Comparison of ENCODE assay signal across 19 cellular contexts in genomic region chr12:122303068-122303467, GRCh38.
"Had no signal": no experiment of that assay in that cellular context is flagged by ENCODE, and none has a peak within 500 bp of the region (broad histone marks: within the 10 kb centered on the region; RNA-seq: fewer than 3 reads in every experiment).

No MANE protein-coding gene starts in this region.

- H3K27me3 Mint-ChIP-seq: activated T-helper 17 cell treated with anti-CD3 and anti-CD28 coated beads, Interleukin-2, amount 50 U/mL, for 72 hours; effector memory CD8-positive, alpha-beta T cell; progenitor cell of endocrine pancreas had no signal

- H3K4me3 ChIP-seq: adrenal gland, hepatocyte, lung, suprapubic skin, vagina had no signal

- H3K9me3 Mint-ChIP-seq: activated T-helper 17 cell treated with anti-CD3 and anti-CD28 coated beads, Interleukin-2, amount 50 U/mL, for 72 hours; effector memory CD8-positive, alpha-beta T cell; neural crest cell had no signal

- H3K4me1 ChIP-seq: suprapubic skin, vagina had no signal

- H3K27ac Mint-ChIP-seq: activated T-helper 17 cell treated with anti-CD3 and anti-CD28 coated beads, Interleukin-2, amount 50 U/mL, for 72 hours; effector memory CD8-positive, alpha-beta T cell; progenitor cell of endocrine pancreas had no signal

- H3K27ac ChIP-seq: adrenal gland, hepatocyte, suprapubic skin, vagina, WERI-Rb-1 had no signal

- DNase-seq: activated CD4-positive, alpha-beta T cell treated with anti-CD3 and anti-CD28 coated beads, Interleukin-2, amount 50 U/mL, for 48 hours; activated naive CD4-positive, alpha-beta T cell; dermis blood vessel endothelial cell; effector memory CD8-positive, alpha-beta T cell; foreskin fibroblast; stimulated activated CD8-positive, alpha-beta memory T cell treated with anti-CD3 and anti-CD28 coated beads, Interleukin-4, amount 100 ng/mL, for 48 hours; stimulated activated naive CD8-positive, alpha-beta T cell treated with anti-CD3 and anti-CD28 coated beads, Interleukin-15, Interleukin-2, amounts not matched to agents 100 U/mL and 50 U/mL, for 24 hours; T-helper 2 cell; trophoblast cell; WERI-Rb-1 had no signal

- H3K9me3 ChIP-seq: adrenal gland, suprapubic skin, vagina had no signal

- H3K4me1 Mint-ChIP-seq: activated T-helper 17 cell treated with anti-CD3 and anti-CD28 coated beads, Interleukin-2, amount 50 U/mL, for 72 hours had no signal

- H3K27me3 ChIP-seq: adrenal gland, hepatocyte, suprapubic skin, vagina had no signal

- ATAC-seq: activated T-helper 17 cell treated with anti-CD3 and anti-CD28 coated beads, Interleukin-2, amount 50 U/mL, for 72 hours; effector memory CD8-positive, alpha-beta T cell; left lobe of liver; stimulated activated naive CD8-positive, alpha-beta T cell treated with anti-CD3 and anti-CD28 coated beads, Interleukin-15, Interleukin-2, amounts not matched to agents 100 U/mL and 50 U/mL, for 24 hours had no signal

- H3K4me3 Mint-ChIP-seq: activated T-helper 17 cell treated with anti-CD3 and anti-CD28 coated beads, Interleukin-2, amount 50 U/mL, for 72 hours; effector memory CD8-positive, alpha-beta T cell; neural crest cell had no signal
